In the genomic region with DNA sequence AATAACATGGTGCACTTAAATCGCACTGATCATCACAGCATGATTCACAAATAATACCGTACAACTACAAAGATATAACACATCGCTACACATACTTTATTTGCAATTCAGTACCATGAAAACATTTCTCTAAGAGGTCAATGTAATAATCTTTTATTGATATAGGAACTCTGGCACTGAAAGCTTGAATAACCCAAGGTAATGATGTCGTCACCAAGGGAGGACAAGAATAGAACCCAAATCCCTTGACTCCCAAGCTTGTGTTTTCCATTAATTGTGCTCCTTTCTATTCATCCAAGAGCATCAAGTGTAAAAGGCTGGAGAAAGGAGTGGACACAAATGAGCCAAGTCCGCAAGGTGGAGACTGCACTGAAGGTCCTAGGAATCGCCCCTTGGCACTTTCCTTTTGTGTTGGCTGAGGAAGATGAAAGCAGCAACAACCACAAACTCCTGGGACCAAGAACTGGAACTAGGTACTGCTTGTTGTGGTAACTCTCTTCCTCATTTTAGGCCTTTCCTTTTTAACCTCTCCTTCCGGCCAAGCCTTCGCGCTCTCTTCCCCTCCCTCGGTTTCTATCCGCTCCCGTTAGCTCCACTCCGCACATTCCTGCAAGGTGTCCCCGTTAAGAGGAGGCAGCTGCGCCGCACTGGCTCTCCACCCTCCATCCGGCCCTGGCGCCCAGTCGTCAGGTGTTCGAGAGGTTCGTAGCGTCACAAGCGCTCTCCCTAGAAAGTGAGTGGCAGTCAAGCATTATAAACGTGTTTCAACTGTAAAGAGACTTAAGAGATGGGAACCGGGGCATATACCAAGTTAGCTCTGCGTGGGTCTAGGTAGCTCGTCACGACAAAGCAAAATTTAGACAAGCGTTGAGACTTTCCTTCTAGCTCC, we compare ENCODE assay signal across 8 cellular contexts. TPM values are rescaled to one million over a fixed set of nuclear protein-coding genes. Genes with fewer than 3 reads are reported as not detected.
DNase-seq lines count a peak whose midpoint lies in the region; ATAC-seq and TF ChIP-seq lines count a peak whose summit lies in the region.

No MANE protein-coding gene starts in this region.

- H3F3A ChIP-seq in PC-3 (ENCODE audit: low read length, unreplicated experiment) = no peaks in the 10 kb centered on the region

- H3K9ac ChIP-seq in DND-41 (ENCODE audit: low read depth, low read length) = peak overlapping the region; percentile 93
- H3K9ac ChIP-seq in PC-3 (ENCODE audit: low read length) = peak overlapping the region; percentile 94

- H3K4me3 Mint-ChIP-seq in brain (peak overlapping the region; percentile 93 to 100 (median 99)), immature natural killer cell (peak overlapping the region; percentile 94 to 100 (median 99))

- peaks cover 42% of the 10 kb centered on the region for H3K79me2 ChIP-seq in DND-41 (ENCODE audit: insufficient read depth, low read length)
- peaks cover 40% of the 10 kb centered on the region for H3K79me2 ChIP-seq in PC-3 (ENCODE audit: low read length)

- TF ChIP-seq CTCF in DND-41 (IDR thresholded peaks at IDR 0.05; ENCODE audit: borderline replicate concordance, extremely low read depth, low read length, poor library complexity, severe bottlenecking) (no peak), PC-3 (conservative IDR thresholded peaks at IDR 0.05; ENCODE audit: low read depth, low read length) (no peak), brain (conservative IDR thresholded peaks at IDR 0.05) (no peak)

- H3K9me3 Mint-ChIP-seq in brain (no peaks in the 10 kb centered on the region), immature natural killer cell (no peaks in the 10 kb centered on the region)

- no peak for DNase-seq in DND-41
- no peak for DNase-seq in PC-3
- no peak for DNase-seq in immature natural killer cell
- DNase-seq in stimulated activated CD8-positive, alpha-beta memory T cell treated with anti-CD3 and anti-CD28 coated beads, Interleukin-7, amount 100 ng/mL, for 1 hour (ENCODE audit: low read depth in 2 of 2) = peak; percentile 22 to 47
- no peak for DNase-seq in glomerular visceral epithelial cell (ENCODE audit: extremely low spot score)

- peak overlapping the region; percentile 80 for H3K4me2 ChIP-seq in DND-41 (ENCODE audit: insufficient read depth, low read length)
- H3K4me2 ChIP-seq in PC-3 (ENCODE audit: low read length) = peak overlapping the region; percentile 99

- H2AFZ ChIP-seq in DND-41 (ENCODE audit: low read depth, low read length) = peak overlapping the region; percentile 97
- H2AFZ ChIP-seq in PC-3 (ENCODE audit: low read length) = peak overlapping the region; percentile 99

- H3K27ac ChIP-seq in DND-41 (ENCODE audit: low read length) (peak overlapping the region; percentile 99), PC-3 (ENCODE audit: low read length) (peak overlapping the region; percentile 94)

- no peaks in the 10 kb centered on the region for H3K9me3 ChIP-seq in DND-41 (ENCODE audit: insufficient read depth, low read length, severe bottlenecking)
- no peaks in the 10 kb centered on the region for H3K9me3 ChIP-seq in PC-3 (ENCODE audit: low read length)

- no peaks in the 10 kb centered on the region for H3K27me3 ChIP-seq in DND-41 (ENCODE audit: insufficient read depth, low read length, poor library complexity)
- no peaks in the 10 kb centered on the region for H3K27me3 ChIP-seq in PC-3 (ENCODE audit: low read length)

- ATAC-seq in DND-41 (ENCODE audit: insufficient read depth, low read depth) (peak; percentile 58), GM19395 (IDR thresholded peaks at IDR 0.05; ENCODE audit: unreplicated experiment) (peak; percentile 51), HG03439 (IDR thresholded peaks at IDR 0.05; ENCODE audit: unreplicated experiment) (peak; percentile 37), PC-3 (peak; percentile 48)

- H3K36me3 Mint-ChIP-seq in brain = no peaks in the 10 kb centered on the region
- H3K36me3 Mint-ChIP-seq in immature natural killer cell = no peaks in the 10 kb centered on the region

- H3K4me1 Mint-ChIP-seq in brain (peaks cover 50% of the 10 kb centered on the region), immature natural killer cell (peaks cover 41 to 52% of the 10 kb centered on the region in 2 donors)

- H3K9me2 ChIP-seq in PC-3 (replicated peaks; ENCODE audit: low read length) = no peaks in the 10 kb centered on the region

- POLR2A ChIA-PET in PC-3 (lab: Charles Lee; ENCODE audit: unreplicated experiment) = interaction anchor here (0.5 to 1.1 kb wide), 5 partner anchors 17 to 574 kb away, joined by 3 to 7 read pairs (median 6); a partner anchor contains a TSS

- BruUV-seq in PC-3 (replicated peaks; lab: Mats Ljungman, UMichigan) = TSS peak; percentile 76

- peaks cover 44% of the 10 kb centered on the region for H3K4me1 ChIP-seq in DND-41 (ENCODE audit: insufficient read depth, low read length)
- peaks cover 26% of the 10 kb centered on the region for H3K4me1 ChIP-seq in PC-3 (ENCODE audit: insufficient read depth, low read length)

- H3K4me3 ChIP-seq in DND-41 (ENCODE audit: low read depth in 1 of 2, low read length in 2 of 2) = peak overlapping the region; percentile 80 to 84
- peak overlapping the region; percentile 98 for H3K4me3 ChIP-seq in PC-3 (ENCODE audit: low read length)

- H4K20me1 ChIP-seq in DND-41 (ENCODE audit: insufficient read depth, low read length) (peaks cover 34% of the 10 kb centered on the region), PC-3 (ENCODE audit: low read length) (peaks cover 34% of the 10 kb centered on the region)

- CTCF ChIA-PET in PC-3 (lab: Charles Lee) = interaction anchor here (0.5 to 2.9 kb wide), 11 partner anchors 38 to 434 kb away, joined by 3 to 77 read pairs (median 4); no protein-coding TSS in a partner anchor

- intact Hi-C loops in PC-3 (cut with micrococcal nuclease) = loop anchor here (1.0 to 10.0 kb wide), 4 partner anchors 124 to 262 kb away; a partner anchor contains a TSS

- H3K27ac Mint-ChIP-seq in brain (peak overlapping the region; percentile 99 to 100 (median 100)), immature natural killer cell (peak overlapping the region; percentile 97 to 100 (median 100))

- peaks cover 18% of the 10 kb centered on the region for H3K36me3 ChIP-seq in DND-41 (ENCODE audit: insufficient read depth, low read length)
- H3K36me3 ChIP-seq in PC-3 (ENCODE audit: low read depth, low read length) = no peaks in the 10 kb centered on the region; the same call in 1 of the 2 replicates

- H3K27me3 Mint-ChIP-seq in brain = peaks cover 31% of the 10 kb centered on the region
- peaks cover 8 to 17% (median 15%) of the 10 kb centered on the region in 3 donors for H3K27me3 Mint-ChIP-seq in immature natural killer cell (ENCODE audit: low read depth in 3 of 3)

RNA-seq across cellular contexts. Expression of a gene that starts 1.0 kb away (rescaled TPM):
- 10.6 and 10.7 TPM in 2 replicates for total RNA-seq in PC-3 (2014; rRNA removed)
- polyA plus RNA-seq in brain (ENCODE audit: insufficient read depth, low read depth, low replicate concordance) = 22.7 TPM
- 10 to 100 TPM; 41.1 to 89.0 (median 47.7) TPM for polyA plus RNA-seq in immature natural killer cell

Comparison
In these comparisons a context has a peak if more than half of its experiments do, and no peak if none do; other contexts are left out.
1. DNase-seq: peak in stimulated activated CD8-positive, alpha-beta memory T cell treated with anti-CD3 and anti-CD28 coated beads, Interleukin-7, amount 100 ng/mL, for 1 hour (2 of 2); none in DND-41 (single experiment), PC-3 (single experiment), immature natural killer cell (0 of 3) and glomerular visceral epithelial cell (single experiment).
2. Peak in every context shown above with its lines, with median percentiles within 50 percentile points of each other: ATAC-seq.